In genomic region chr11:2150206-2150847, GRCh38 we compare ENCODE assay signal across 9 cellular contexts. TPM values are rescaled to one million over a fixed set of nuclear protein-coding genes. Genes with fewer than 3 reads are reported as not detected.
DNase-seq lines count a peak whose midpoint lies in the region; ATAC-seq and TF ChIP-seq lines count a peak whose summit lies in the region.
"Had no signal": no experiment of that assay in that cellular context is flagged by ENCODE, and none has a peak within 500 bp of the region (broad histone marks: within the 10 kb centered on the region; RNA-seq: fewer than 3 reads in every experiment).

No MANE protein-coding gene starts in this region.

- H3K4me3 ChIP-seq in DND-41 (ENCODE audit: low read depth in 1 of 2, low read length in 2 of 2), result no peak overlapping the region
- H3K4me3 ChIP-seq in Loucy (ENCODE audit: low read length, poor library complexity, severe bottlenecking), result no peak overlapping the region

- peaks cover 5% of the 10 kb centered on the region for H3K4me1 ChIP-seq in DND-41 (ENCODE audit: insufficient read depth, low read length)
- H3K4me1 ChIP-seq in Loucy (ENCODE audit: insufficient read depth, low read length, poor library complexity, severe bottlenecking), result no peaks in the 10 kb centered on the region

- no peak overlapping the region for H3K27ac ChIP-seq in DND-41 (ENCODE audit: low read length)

- TF ChIP-seq CTCF in DND-41 (IDR thresholded peaks at IDR 0.05; ENCODE audit: borderline replicate concordance, extremely low read depth, low read length, poor library complexity, severe bottlenecking) (peak; percentile 54), Loucy (conservative IDR thresholded peaks at IDR 0.05; ENCODE audit: low read length) (peak; percentile 58), brain (conservative IDR thresholded peaks at IDR 0.05) (peak; percentile 77 to 80), GM13976 (IDR thresholded peaks at IDR 0.05; ENCODE audit: borderline replicate concordance, control extremely low read depth, extremely low read depth, insufficient read depth, missing control alignments) (no peak)

- H3K27me3 Mint-ChIP-seq in brain, result peaks cover 42% of the 10 kb centered on the region

- H3K27me3 ChIP-seq in DND-41 (ENCODE audit: insufficient read depth, low read length, poor library complexity) (peaks cover 24% of the 10 kb centered on the region), Loucy (ENCODE audit: insufficient read depth, low read length, poor library complexity, severe bottlenecking) (no peaks in the 10 kb centered on the region)

- ATAC-seq in DND-41 (ENCODE audit: insufficient read depth, low read depth), result no peak
- ATAC-seq in GM21619 (IDR thresholded peaks at IDR 0.05; ENCODE audit: unreplicated experiment), result no peak

- H2AFZ ChIP-seq in DND-41 (ENCODE audit: low read depth, low read length) (no peak overlapping the region), Loucy (ENCODE audit: low read length) (no peak overlapping the region)

- H3K36me3 ChIP-seq in DND-41 (ENCODE audit: insufficient read depth, low read length) (no peaks in the 10 kb centered on the region), Loucy (ENCODE audit: insufficient read depth, low read length) (no peaks in the 10 kb centered on the region)

- H3K9me3 Mint-ChIP-seq in brain, result peaks cover 0 to 7% (median 0%) of the 10 kb centered on the region in 5 experiments

- no peak for DNase-seq in DND-41
- DNase-seq in myocyte (ENCODE audit: low read depth), result peak; percentile 80
- no peak for DNase-seq in GM13976 (ENCODE audit: low spot score)
- no peak for DNase-seq in mucosa of gallbladder (ENCODE audit: low spot score)
- no peak for DNase-seq in stimulated activated CD4-positive, alpha-beta T cell treated with anti-CD3 and anti-CD28 coated beads, Interleukin-1b, Interleukin-23, amount 100 ng/mL, for 48 hours

- peaks cover 45% of the 10 kb centered on the region for H3K4me1 Mint-ChIP-seq in brain

- in situ Hi-C loops in GM13976 (cut with MboI; ENCODE audit: low sequenced_read_pairs, unreplicated experiment), result loop anchor here (25.0 kb wide), 1 partner anchor 488 kb away; no protein-coding TSS in a partner anchor

- H3K9ac ChIP-seq in DND-41 (ENCODE audit: low read depth, low read length) (no peak overlapping the region), Loucy (ENCODE audit: low read depth, low read length, poor library complexity, severe bottlenecking) (no peak overlapping the region)

- H3F3A ChIP-seq in Loucy (ENCODE audit: low read depth), result no peaks in the 10 kb centered on the region

- H3K27ac Mint-ChIP-seq in brain, result peak overlapping the region in 3 of 5 experiments; percentile 70 to 92 (median 73)

- H4K20me1 ChIP-seq in DND-41 (ENCODE audit: insufficient read depth, low read length) (peaks cover 21% of the 10 kb centered on the region), Loucy (ENCODE audit: insufficient read depth, low read length, poor library complexity, severe bottlenecking) (no peaks in the 10 kb centered on the region)

- no peaks in the 10 kb centered on the region for H3K79me2 ChIP-seq in DND-41 (ENCODE audit: insufficient read depth, low read length)
- no peaks in the 10 kb centered on the region for H3K79me2 ChIP-seq in Loucy (ENCODE audit: insufficient read depth, low read length)

- no peaks in the 10 kb centered on the region for H3K9me2 ChIP-seq in Loucy (replicated peaks; ENCODE audit: low read depth, low read length)

- H3K4me3 Mint-ChIP-seq in brain, result peak overlapping the region in 4 of 5 experiments; percentile 4 to 77 (median 22)

- no peak overlapping the region for H3K4me2 ChIP-seq in DND-41 (ENCODE audit: insufficient read depth, low read length)
- no peak overlapping the region for H3K4me2 ChIP-seq in Loucy (ENCODE audit: low read depth, low read length, poor library complexity, severe bottlenecking)

- no peaks in the 10 kb centered on the region for H3K9me3 ChIP-seq in DND-41 (ENCODE audit: insufficient read depth, low read length, severe bottlenecking)
- H3K9me3 ChIP-seq in Loucy (ENCODE audit: insufficient read depth, low read depth, low read length), result no peaks in the 10 kb centered on the region

- no peaks in the 10 kb centered on the region for H3K36me3 Mint-ChIP-seq in brain

RNA-seq across cellular contexts. Expression of gene INS, which starts 10.7 kb away (rescaled TPM):
- not detected for polyA plus RNA-seq in brain (ENCODE audit: insufficient read depth, low read depth, low replicate concordance)
- total RNA-seq in myocyte (not detected in 2 replicates), mucosa of gallbladder (1.2 TPM)
- not detected for polyA plus RNA-seq in myocyte (2012)
- total RNA-seq: T-helper 1 cell treated with Interleukin-12 subunit alpha and Interleukin-12 subunit beta and Interleukin-4 antibody, amounts not matched to agents 30 ng/mL and 1 ng/mL, for 36 hours had no signal

RNA-seq across cellular contexts. Expression of gene IGF2, which starts 11.1 kb away (rescaled TPM):
- polyA plus RNA-seq in brain (ENCODE audit: insufficient read depth, low read depth, low replicate concordance), result 11.4 TPM
- total RNA-seq in myocyte, result 330 and 438 TPM in 2 replicates
- polyA plus RNA-seq in myocyte (2012), result 915 TPM
- total RNA-seq in mucosa of gallbladder, result 32.5 TPM

RNA-seq across cellular contexts. Expression of gene TH, which starts 21.3 kb away (rescaled TPM):
- polyA plus RNA-seq in brain (ENCODE audit: insufficient read depth, low read depth, low replicate concordance), result 3.5 TPM
- total RNA-seq in myocyte (not detected in 2 replicates), mucosa of gallbladder (2.1 TPM)
- not detected for polyA plus RNA-seq in myocyte (2012)
- total RNA-seq: T-helper 1 cell treated with Interleukin-12 subunit alpha and Interleukin-12 subunit beta and Interleukin-4 antibody, amounts not matched to agents 30 ng/mL and 1 ng/mL, for 36 hours had no signal
